24 cellular contexts compared by ENCODE assay signal in the genomic region with DNA sequence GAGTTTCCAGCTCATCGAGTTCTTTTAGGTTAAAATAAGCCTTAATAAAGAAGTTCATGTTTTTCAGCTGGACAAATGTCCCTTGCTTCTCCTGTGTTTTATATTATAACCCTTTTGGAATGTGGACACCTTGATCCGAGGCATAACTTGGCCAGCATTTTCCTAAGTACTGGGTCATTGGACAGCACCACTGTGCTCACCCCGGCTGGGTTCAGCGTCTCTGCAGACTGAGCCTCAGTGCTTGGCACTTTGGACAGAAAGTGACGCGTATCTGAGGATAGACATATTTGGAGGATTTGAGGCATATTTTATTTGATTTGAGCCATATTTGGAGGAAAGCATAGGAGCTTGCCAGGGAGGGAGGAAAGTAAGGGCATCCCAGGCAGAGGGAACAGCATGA.
"Had no signal": no experiment of that assay in that cellular context is flagged by ENCODE, and none has a peak within 500 bp of the region (broad histone marks: within the 10 kb centered on the region; RNA-seq: fewer than 3 reads in every experiment).

No MANE protein-coding gene starts in this region.

- FAIRE-seq: endometrium, small intestine had no signal

- ATAC-seq: effector memory CD8-positive, alpha-beta T cell; mucosa of descending colon; stimulated activated naive CD8-positive, alpha-beta T cell treated with anti-CD3 and anti-CD28 coated beads, Interleukin-15, amount 100 ng/mL, for 72 hours had no signal

- H3K4me1 ChIP-seq: esophagus squamous epithelium, parathyroid adenoma, thyroid gland, vagina had no signal

- DNase-seq: effector memory CD8-positive, alpha-beta T cell; erythroblast; esophagus squamous epithelium; foreskin melanocyte; hypothalamus; immature natural killer cell; islet precursor cell; kidney glomerular epithelial cell; mesenchymal stem cell; mucosa of descending colon; naive B cell; right lobe of liver; small intestine; stimulated activated CD4-positive, alpha-beta T cell treated with anti-CD3 and anti-CD28 coated beads, Interleukin-15, amount 100 ng/mL, for 24 hours; stimulated activated CD4-positive, alpha-beta T cell treated with anti-CD3 and anti-CD28 coated beads, Interleukin-2, amount 100 ng/mL, for 48 hours; stimulated activated CD8-positive, alpha-beta memory T cell treated with anti-CD3 and anti-CD28 coated beads, Interleukin-4, amount 100 ng/mL, for 48 hours; stimulated activated naive CD4-positive, alpha-beta T cell; stimulated activated naive CD8-positive, alpha-beta T cell treated with anti-CD3 and anti-CD28 coated beads, Interleukin-15, amount 100 ng/mL, for 72 hours; thyroid gland; trophoblast cell had no signal

- H3K4me3 ChIP-seq: coronary artery, esophagus squamous epithelium, mucosa of descending colon, right lobe of liver, thyroid gland, vagina had no signal

- H3K27me3 ChIP-seq: right lobe of liver, thyroid gland, vagina had no signal

- H2AFZ ChIP-seq: parathyroid adenoma had no signal

- H3K9me3 ChIP-seq: mucosa of descending colon, right lobe of liver, thyroid gland, vagina had no signal

- H3K79me2 ChIP-seq: parathyroid adenoma had no signal

- H3K36me3 ChIP-seq: esophagus squamous epithelium, right lobe of liver, thyroid gland, vagina had no signal

- H3K9ac ChIP-seq: parathyroid adenoma had no signal

- H3K27ac ChIP-seq: coronary artery, esophagus squamous epithelium, parathyroid adenoma, right lobe of liver, thyroid gland, vagina had no signal
